In genomic region chr12:12799163-12799920, GRCh38 we compare ENCODE assay signal across 26 cellular contexts. TPM values are rescaled to one million over a fixed set of nuclear protein-coding genes. Genes with fewer than 3 reads are reported as not detected.
DNase-seq lines count a peak whose midpoint lies in the region; ATAC-seq and TF ChIP-seq lines count a peak whose summit lies in the region.
"Had no signal": no experiment of that assay in that cellular context is flagged by ENCODE, and none has a peak within 500 bp of the region (broad histone marks: within the 10 kb centered on the region; RNA-seq: fewer than 3 reads in every experiment).

No MANE protein-coding gene starts in this region.

- 64% methylated on average over 8 of the region's 8 CpGs for WGBS in hepatocyte (ENCODE audit: low lambda C conversion rate, missing lambda C conversion rate)

- intact Hi-C loops in Panc1 (cut with micrococcal nuclease; ENCODE audit: unreplicated experiment) = no loop called here
- intact Hi-C loops in uterus (cut with DNase I; ENCODE audit: low total_unique reads) = no loop called here

- peaks cover 4% of the 10 kb centered on the region for H3F3A ChIP-seq in neural progenitor cell (ENCODE audit: low read depth)

- H4K20me1 ChIP-seq in hepatocyte (ENCODE audit: insufficient read depth, poor library complexity, severe bottlenecking) = no peaks in the 10 kb centered on the region
- no peaks in the 10 kb centered on the region for H4K20me1 ChIP-seq in neural progenitor cell (ENCODE audit: low read depth)

- POLR2A ChIA-PET in Panc1 (lab: Charles Lee) = no interaction called here

- DNase-seq in Panc1 (ENCODE audit: low read depth, low spot score) = no peak
- DNase-seq in hepatocyte (ENCODE audit: low spot score) = no peak
- peak; percentile 48 for DNase-seq in neural progenitor cell (ENCODE audit: low spot score)
- DNase-seq in AG20443 (ENCODE audit: low spot score) = no peak
- DNase-seq in GM03348 (ENCODE audit: low spot score) = no peak
- no peak for DNase-seq in NCI-H526 (lab: John Stamatoyannopoulos, UW)
- DNase-seq in uterus = no peak
- DNase-seq: C1 segment of cervical spinal cord; CD4-positive, alpha-beta memory T cell; COR-L47; GOT3; HCEC 1CT; KBM-7; MG63; NCI-H1105 treated with DMSO at 0.1 percent for 48 hours; NCI-H146; NCI-H1930; NCI-H69; PC-3; RPMI8226; SHP77; T-cell had no signal

- H3K9me3 ChIP-seq in HUES48 (ENCODE audit: control insufficient read depth, insufficient read depth, low read length) (no peaks in the 10 kb centered on the region), Panc1 (ENCODE audit: control insufficient read depth, insufficient read depth, low read depth, low read length) (no peaks in the 10 kb centered on the region), hepatocyte (ENCODE audit: low read depth) (no peaks in the 10 kb centered on the region), neural progenitor cell (ENCODE audit: low read depth) (no peaks in the 10 kb centered on the region), uterus (no peaks in the 10 kb centered on the region)
- H3K9me3 ChIP-seq: A549, MG63 had no signal

- CTCF ChIA-PET in Panc1 (lab: Charles Lee) = no interaction called here

- H3K27me3 Mint-ChIP-seq in neural progenitor cell (ENCODE audit: insufficient read depth, low read depth) = peaks cover 7% of the 10 kb centered on the region
- H3K27me3 Mint-ChIP-seq: CD4-positive, alpha-beta memory T cell; T-cell had no signal

- H3K4me2 ChIP-seq in hepatocyte (no peak overlapping the region), neural progenitor cell (peak overlapping the region; percentile 12)

- no peak overlapping the region for H3K4me3 ChIP-seq in HUES48 (ENCODE audit: low read depth, low read length)
- H3K4me3 ChIP-seq in Panc1 (ENCODE audit: low read depth in 2 of 2, low read length in 2 of 2) = no peak overlapping the region
- H3K4me3 ChIP-seq in hepatocyte = no peak overlapping the region
- H3K4me3 ChIP-seq in neural progenitor cell = no peak overlapping the region
- no peak overlapping the region for H3K4me3 ChIP-seq in uterus
- H3K4me3 ChIP-seq: A549, MG63 had no signal

- H3K4me3 Mint-ChIP-seq in neural progenitor cell = no peak overlapping the region
- H3K4me3 Mint-ChIP-seq: CD4-positive, alpha-beta memory T cell; T-cell had no signal

- H3K27me3 ChIP-seq in HUES48 (ENCODE audit: control insufficient read depth, insufficient read depth, low read length) = no peaks in the 10 kb centered on the region
- H3K27me3 ChIP-seq in Panc1 (ENCODE audit: control insufficient read depth, insufficient read depth, low read length) = no peaks in the 10 kb centered on the region
- H3K27me3 ChIP-seq in hepatocyte = no peaks in the 10 kb centered on the region
- H3K27me3 ChIP-seq in neural progenitor cell = no peaks in the 10 kb centered on the region
- no peaks in the 10 kb centered on the region for H3K27me3 ChIP-seq in uterus
- H3K27me3 ChIP-seq: MG63 had no signal

- no peak for ATAC-seq in Panc1
- ATAC-seq: A549, HepG2, PC-3, T-cell had no signal

- peaks cover 4% of the 10 kb centered on the region for H3K9me3 Mint-ChIP-seq in neural progenitor cell
- H3K9me3 Mint-ChIP-seq: CD4-positive, alpha-beta memory T cell; T-cell had no signal

- H3K27ac ChIP-seq in HUES48 (ENCODE audit: low read depth, low read length) = peak overlapping the region; percentile 49
- peak overlapping the region; percentile 30; the same call in 1 of the 2 replicates for H3K27ac ChIP-seq in Panc1 (ENCODE audit: low read length)
- peak overlapping the region; percentile 82 for H3K27ac ChIP-seq in hepatocyte
- no peak overlapping the region for H3K27ac ChIP-seq in neural progenitor cell
- H3K27ac ChIP-seq in uterus = no peak overlapping the region
- H3K27ac ChIP-seq: HL-60 had no signal

- in situ Hi-C loops in Panc1 (cut with HindIII; ENCODE audit: low pct_unique_long_range_greater_than_20kb, low sequenced_read_pairs) = no loop called here

- H2AFZ ChIP-seq in hepatocyte (no peak overlapping the region), neural progenitor cell (replicated peaks) (no peak overlapping the region)

- H3K4me1 ChIP-seq in HUES48 (ENCODE audit: control insufficient read depth, insufficient read depth, low read length) (peaks cover 6% of the 10 kb centered on the region; the same call in 1 of the 2 replicates), Panc1 (ENCODE audit: control insufficient read depth, insufficient read depth, low read length) (peaks cover 19% of the 10 kb centered on the region), hepatocyte (ENCODE audit: insufficient read depth) (peaks cover 14% of the 10 kb centered on the region), neural progenitor cell (peaks cover 5% of the 10 kb centered on the region), uterus (no peaks in the 10 kb centered on the region)

- H3K27ac Mint-ChIP-seq in neural progenitor cell = no peak overlapping the region
- H3K27ac Mint-ChIP-seq: T-cell had no signal

- H3K36me3 ChIP-seq in HUES48 (ENCODE audit: control insufficient read depth, insufficient read depth, low read length) (no peaks in the 10 kb centered on the region), Panc1 (ENCODE audit: control insufficient read depth, insufficient read depth, low read length) (no peaks in the 10 kb centered on the region), hepatocyte (replicated peaks; ENCODE audit: insufficient read depth, low read depth) (no peaks in the 10 kb centered on the region), neural progenitor cell (no peaks in the 10 kb centered on the region), uterus (no peaks in the 10 kb centered on the region)
- H3K36me3 ChIP-seq: MG63 had no signal

- peaks cover 13% of the 10 kb centered on the region for H3K4me1 Mint-ChIP-seq in neural progenitor cell

- H3K79me2 ChIP-seq in hepatocyte (no peaks in the 10 kb centered on the region), neural progenitor cell (ENCODE audit: low read depth) (no peaks in the 10 kb centered on the region)

- no peaks in the 10 kb centered on the region for H3K9me2 ChIP-seq in hepatocyte (replicated peaks; ENCODE audit: insufficient read depth)

- H3K9ac ChIP-seq in HUES48 (ENCODE audit: low read depth, low read length) (no peak overlapping the region), neural progenitor cell (no peak overlapping the region)

- no TSS peak for BruUV-seq in Panc1 (replicated peaks; lab: Mats Ljungman, UMichigan)

- no peak for TF ChIP-seq POLR2A in uterus (IDR thresholded peaks at IDR 0.05)

- H3K36me3 Mint-ChIP-seq in neural progenitor cell = peaks cover 4% of the 10 kb centered on the region
- H3K36me3 Mint-ChIP-seq: CD4-positive, alpha-beta memory T cell; T-cell had no signal

- TF ChIP-seq CTCF in Panc1 (IDR thresholded peaks at IDR 0.05) (no peak), hepatocyte (IDR thresholded peaks at IDR 0.05; ENCODE audit: poor library complexity) (no peak), neural progenitor cell (IDR thresholded peaks at IDR 0.05) (no peak), uterus (IDR thresholded peaks at IDR 0.05) (no peak)

RNA-seq across cellular contexts. Expression of gene DDX47, which starts 13.8 kb away (rescaled TPM):
- total RNA-seq in Panc1 (2021; ENCODE audit: unreplicated experiment) (115 TPM), hepatocyte (69.4 and 74.4 TPM in 2 replicates), neural progenitor cell (ENCODE audit: low replicate concordance) (86.2 and 107 TPM in 2 replicates), uterus (100 to 1,000 TPM in 1 of 4 donors, 10 to 100 TPM in 3; 42.1 to 105 (median 57.2) TPM)
- 51.5 TPM for polyA plus RNA-seq in Panc1 (2012; ENCODE audit: insufficient read length)
- polyA plus RNA-seq in hepatocyte = 51.6 and 56.2 TPM in 2 replicates

RNA-seq across cellular contexts. Expression of gene APOLD1, which starts 13.9 kb away (rescaled TPM):
- 4.1 TPM for total RNA-seq in Panc1 (2021; ENCODE audit: unreplicated experiment)
- polyA plus RNA-seq in Panc1 (2012; ENCODE audit: insufficient read length) = 6.6 TPM
- 5.6 and 6.0 TPM in 2 replicates for total RNA-seq in hepatocyte
- polyA plus RNA-seq in hepatocyte = 1.5 and 3.8 TPM in 2 replicates
- 7.4 and 11.8 TPM in 2 replicates for total RNA-seq in neural progenitor cell (ENCODE audit: low replicate concordance)
- 10 to 100 TPM; 25.0 to 88.8 (median 57.9) TPM for total RNA-seq in uterus

Comparison
In these comparisons a context has a peak if more than half of its experiments do, and no peak if none do; other contexts are left out.
1. H3K27ac ChIP-seq: peak in HUES48 (single experiment), Panc1 (single experiment) and hepatocyte (single experiment); none in neural progenitor cell (single experiment) and uterus (0 of 2).